ENCODE assay signal across 9 cellular contexts in genomic region chr7:41698726-41699125, GRCh38. TPM values are rescaled to one million over a fixed set of nuclear protein-coding genes. Genes with fewer than 3 reads are reported as not detected.
A peak's percentile ranks its signal among the peaks of the same experiment; 100 is the strongest.
DNase-seq lines count a peak whose midpoint lies in the region; TF ChIP-seq lines count a peak whose summit lies in the region.
"Had no signal": no experiment of that assay in that cellular context is flagged by ENCODE, and none has a peak within 500 bp of the region (broad histone marks: within the 10 kb centered on the region; RNA-seq: fewer than 3 reads in every experiment).

No MANE protein-coding gene starts in this region.

- H3K27me3 ChIP-seq in ACC112 (ENCODE audit: insufficient read depth, low read length) (no peaks in the 10 kb centered on the region), MG63 (no peaks in the 10 kb centered on the region)

- H3K27me3 Mint-ChIP-seq in mesothelial cell of epicardium (ENCODE audit: low read depth): no peaks in the 10 kb centered on the region

- peaks cover 55% of the 10 kb centered on the region for H3K4me1 ChIP-seq in ACC112 (ENCODE audit: control insufficient read depth, insufficient read depth, low read length, unreplicated experiment)

- H3K9me3 Mint-ChIP-seq in mesothelial cell of epicardium: no peaks in the 10 kb centered on the region

- no peaks in the 10 kb centered on the region for H3K9me3 ChIP-seq in MG63

- peak overlapping the region; percentile 61 for H2AFZ ChIP-seq in ACC112 (ENCODE audit: low read length, unreplicated experiment)

- H3K4me3 ChIP-seq in ACC112 (ENCODE audit: low read depth, low read length): peak overlapping the region; percentile 90
- no peak overlapping the region for H3K4me3 ChIP-seq in MG63
- H3K4me3 ChIP-seq in epithelial cell of esophagus (ENCODE audit: low read length): peak overlapping the region; percentile 48

- DNase-seq in MG63: peak; percentile 63
- peak; percentile 90 for DNase-seq in epithelial cell of esophagus (ENCODE audit: low read depth)
- no peak for DNase-seq in mesothelial cell of epicardium (ENCODE audit: low spot score in 2 of 2, unreplicated experiment in 2 of 2)
- no peak for DNase-seq in GM10248 (ENCODE audit: extremely low spot score)
- no peak for DNase-seq in NCI-H2171 treated with DMSO at 0.1 percent for 48 hours (lab: John Stamatoyannopoulos, UW)
- no peak for DNase-seq in NOMO-1 treated with dmso at 0.1 percent for 144 hours (lab: John Stamatoyannopoulos, UW; ENCODE audit: unreplicated experiment)
- no peak for DNase-seq in SIG-M5 treated with dmso at 0.1 percent for 504 hours (lab: John Stamatoyannopoulos, UW; ENCODE audit: unreplicated experiment)
- DNase-seq: NCI-H345 had no signal

- POLR2A ChIA-PET in GM10248 (lab: Yijun Ruan, JAX): no interaction called here

- H3K4me1 Mint-ChIP-seq in mesothelial cell of epicardium: peaks cover 90% of the 10 kb centered on the region

- H3K4me3 Mint-ChIP-seq in mesothelial cell of epicardium: peak overlapping the region; percentile 88

- H3K27ac Mint-ChIP-seq in mesothelial cell of epicardium: peak overlapping the region; percentile 95

- no peaks in the 10 kb centered on the region for H3K36me3 Mint-ChIP-seq in mesothelial cell of epicardium

- CTCF ChIA-PET in GM10248 (lab: Yijun Ruan, JAX): interaction anchor here (0.7 to 2.4 kb wide), 4 partner anchors 11 to 908 kb away, joined by 3 to 6 read pairs (median 5); no protein-coding TSS in a partner anchor

- TF ChIP-seq CTCF in epithelial cell of esophagus (IDR thresholded peaks at IDR 0.05; ENCODE audit: insufficient read depth, low read depth, low read length, missing control alignments) (no peak), mesothelial cell of epicardium (IDR thresholded peaks at IDR 0.05; ENCODE audit: unreplicated experiment) (no peak), GM10248 (IDR thresholded peaks at IDR 0.05; ENCODE audit: control extremely low read depth, extremely low read depth, low read depth, missing control alignments) (no peak)

- H3K36me3 ChIP-seq in ACC112 (ENCODE audit: insufficient read depth, low read length) (no peaks in the 10 kb centered on the region), MG63 (no peaks in the 10 kb centered on the region)

- peak overlapping the region; percentile 82 for H3K27ac ChIP-seq in ACC112 (ENCODE audit: low read depth, low read length)

- H3K79me2 ChIP-seq in ACC112 (ENCODE audit: control insufficient read depth, insufficient read depth, low read length, unreplicated experiment): peaks cover 64% of the 10 kb centered on the region

RNA-seq across cellular contexts. Expression of gene INHBA, which starts 4.2 kb away (rescaled TPM):
- total RNA-seq in MG63 (2014; rRNA removed; shearing (Covaris generic); ENCODE audit: low replicate concordance): 0.07 and 0.56 TPM in 2 replicates
- 47.6 to 51.4 TPM (median 50.6 TPM) in 3 replicates for total RNA-seq in mesothelial cell of epicardium

Comparison
In these comparisons a context has a peak if more than half of its experiments do, and no peak if none do; other contexts are left out.
1. DNase-seq: peak in MG63 (single experiment) and epithelial cell of esophagus (single experiment); none in mesothelial cell of epicardium (0 of 2), GM10248 (single experiment), NCI-H2171 treated with DMSO at 0.1 percent for 48 hours (single experiment), NOMO-1 treated with dmso at 0.1 percent for 144 hours (single experiment) and SIG-M5 treated with dmso at 0.1 percent for 504 hours (single experiment).
2. RNA of gene INHBA, which starts 4.2 kb away (total RNA-seq): 47.6 to 51.4 TPM in mesothelial cell of epicardium; 0.07 to 0.56 TPM in MG63; every median in the first group is over 10 times any median in the second.